ENCODE assay signal across 15 cellular contexts in the genomic region with DNA sequence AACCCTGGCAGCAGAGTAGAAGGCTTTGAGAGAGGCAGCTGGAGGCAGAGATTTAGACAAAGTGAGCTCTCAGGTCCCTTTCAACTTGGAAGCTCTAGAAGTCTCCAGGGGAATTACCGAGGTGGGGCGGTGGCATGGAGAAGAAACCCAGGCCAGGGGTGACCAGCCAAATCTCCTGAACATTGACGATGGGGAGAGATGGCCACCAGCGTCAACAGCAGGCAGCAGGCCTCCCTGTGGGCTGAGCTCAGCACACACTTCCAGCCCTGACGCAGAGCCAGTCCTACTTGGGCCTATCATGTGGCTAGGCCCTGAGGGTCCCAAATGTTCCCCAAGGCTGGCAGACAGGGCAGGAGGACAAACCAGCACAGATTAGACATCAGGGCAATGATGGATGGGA.
DNase-seq lines count a peak whose midpoint lies in the region; ATAC-seq and TF ChIP-seq lines count a peak whose summit lies in the region.
"Had no signal": no experiment of that assay in that cellular context is flagged by ENCODE, and none has a peak within 500 bp of the region (broad histone marks: within the 10 kb centered on the region; RNA-seq: fewer than 3 reads in every experiment).

No MANE protein-coding gene starts in this region.

- peaks cover 21% of the 10 kb centered on the region for H3K27me3 Mint-ChIP-seq in nephron (ENCODE audit: low read depth)
- H3K27me3 Mint-ChIP-seq: B cell had no signal

- POLR2A ChIA-PET in IMR-90 (lab: Charles Lee; ENCODE audit: unreplicated experiment) = no interaction called here

- TF ChIP-seq CTCF in IMR-90 (conservative IDR thresholded peaks at IDR 0.05; ENCODE audit: low read depth, low read length) (no peak), nephron (IDR thresholded peaks at IDR 0.05; ENCODE audit: unreplicated experiment in 3 of 3) (no peak)

- no peaks in the 10 kb centered on the region for H3K27me3 ChIP-seq in IMR-90 (ENCODE audit: control insufficient read depth, insufficient read depth, low read length)
- no peaks in the 10 kb centered on the region for H3K27me3 ChIP-seq in trophoblast cell (ENCODE audit: insufficient read depth, low read length)

- no peaks in the 10 kb centered on the region for H3K36me3 Mint-ChIP-seq in nephron (ENCODE audit: low read depth)
- H3K36me3 Mint-ChIP-seq: CD8-positive, alpha-beta memory T cell had no signal

- BruUV-seq in IMR-90 (replicated peaks; lab: Mats Ljungman, UMichigan) = no TSS peak

- H3K4me2 ChIP-seq in IMR-90 (ENCODE audit: low read depth, low read length) = no peak overlapping the region
- no peak overlapping the region for H3K4me2 ChIP-seq in trophoblast cell (ENCODE audit: low read length)
- H3K4me2 ChIP-seq: BLaER1 treated with 17β-estradiol and CSF1 and Interleukin-3, amounts not matched to agents 10 nM and 100 nM had no signal

- H2BK120ac ChIP-seq in IMR-90 (ENCODE audit: low read depth, low read length) = peak overlapping the region; percentile 34; the same call in 1 of the 2 replicates
- no peak overlapping the region for H2BK120ac ChIP-seq in trophoblast cell (ENCODE audit: insufficient read depth, low read length, poor library complexity)

- WGBS in IMR-90 (ENCODE audit: extremely low coverage in 2 of 2, insufficient read length in 1 of 2), 2 experiments = 85% methylated on average over 3 of the region's 5 CpGs; no CpG with 5 or more reads in 1 of the 2 experiments
- no CpG with 5 or more reads among the region's 5 CpGs for WGBS in trophoblast cell (ENCODE audit: extremely low coverage, insufficient coverage, insufficient read length)

- H4K8ac ChIP-seq in IMR-90 (ENCODE audit: low read depth in 2 of 2, low read length in 2 of 2) (no peak overlapping the region), trophoblast cell (ENCODE audit: low read depth, low read length) (no peak overlapping the region)

- TF ChIP-seq POLR2A in IMR-90 (IDR thresholded peaks at IDR 0.05; ENCODE audit: low read depth, low read length) = no peak

- no peak for TF ChIP-seq RAD21 in IMR-90 (IDR thresholded peaks at IDR 0.05; ENCODE audit: low read length)

- H3K36me3 ChIP-seq in IMR-90 (ENCODE audit: control insufficient read depth, insufficient read depth, low read length) (no peaks in the 10 kb centered on the region), trophoblast cell (ENCODE audit: control insufficient read depth in 1 of 2, insufficient read depth in 2 of 2, low read length in 2 of 2) (no peaks in the 10 kb centered on the region)
- H3K36me3 ChIP-seq: BLaER1 treated with 17β-estradiol and CSF1 and Interleukin-3, amounts not matched to agents 10 nM and 100 nM had no signal

- H4K20me1 ChIP-seq in IMR-90 (ENCODE audit: insufficient read depth, low read length) = no peaks in the 10 kb centered on the region; the same call in 1 of the 2 replicates
- H4K20me1 ChIP-seq: BLaER1 treated with 17β-estradiol and CSF1 and Interleukin-3, amounts not matched to agents 10 nM and 100 nM had no signal

- H3K4ac ChIP-seq in IMR-90 (ENCODE audit: low read depth, low read length) (no peak overlapping the region), trophoblast cell (ENCODE audit: low read depth, low read length) (no peak overlapping the region)

- CTCF ChIA-PET in IMR-90 (lab: Yijun Ruan, JAX) = no interaction called here

- H2AK5ac ChIP-seq in IMR-90 (ENCODE audit: low read depth, low read length) (0 out of 2 replicates have a peak overlapping the region, but pooled peaks have one; percentile 43), trophoblast cell (ENCODE audit: low read length) (no peak overlapping the region)

- H3K9me3 ChIP-seq in IMR-90 (ENCODE audit: control insufficient read depth, insufficient read depth, low read length) = no peaks in the 10 kb centered on the region
- no peaks in the 10 kb centered on the region for H3K9me3 ChIP-seq in trophoblast cell (ENCODE audit: insufficient read depth, low read depth, low read length)

- H3K4me1 ChIP-seq in IMR-90 (ENCODE audit: control insufficient read depth, insufficient read depth, low read length) = peaks cover 18% of the 10 kb centered on the region
- H3K4me1 ChIP-seq in trophoblast cell (ENCODE audit: control insufficient read depth in 1 of 2, insufficient read depth in 2 of 2, low read length in 2 of 2) = peaks cover 16 to 19% of the 10 kb centered on the region in 2 experiments

- H3K79me1 ChIP-seq in IMR-90 (ENCODE audit: low read depth in 1 of 2, low read length in 2 of 2) (no peaks in the 10 kb centered on the region), trophoblast cell (ENCODE audit: low read length) (peaks cover 12% of the 10 kb centered on the region)

- in situ Hi-C loops in IMR-90 (cut with MboI; ENCODE audit: low sequenced_read_pairs) = no loop called here

- H2BK5ac ChIP-seq in IMR-90 (ENCODE audit: low read depth, low read length, poor library complexity, severe bottlenecking) (no peak overlapping the region), trophoblast cell (ENCODE audit: low read depth, low read length, poor library complexity) (no peak overlapping the region)

- peaks cover 6% of the 10 kb centered on the region; the same call in 1 of the 2 replicates for H3K9me1 ChIP-seq in IMR-90 (ENCODE audit: insufficient read depth, low read length)

- DNase-seq in IMR-90 = no peak
- no peak for DNase-seq in NCI-H524 (lab: John Stamatoyannopoulos, UW)
- DNase-seq in trophoblast cell = no peak
- DNase-seq: CD8-positive, alpha-beta memory T cell; COR-L47; DMS153; DMS79; GDM1; GOT3; H9 had no signal

- no peak overlapping the region for H2AK9ac ChIP-seq in IMR-90 (replicated peaks; ENCODE audit: low read depth, low read length, poor library complexity)

- H2BK12ac ChIP-seq in trophoblast cell (ENCODE audit: low read length) = no peak overlapping the region

- H3K23ac ChIP-seq in IMR-90 (ENCODE audit: low read depth, low read length) = no peak overlapping the region
- H3K23ac ChIP-seq in trophoblast cell (ENCODE audit: low read length) = no peak overlapping the region

- no peak overlapping the region for H3K4me3 ChIP-seq in IMR-90 (ENCODE audit: insufficient read depth, low read depth, low read length)
- no peak overlapping the region for H3K4me3 ChIP-seq in trophoblast cell (ENCODE audit: low read depth, low read length)
- H3K4me3 ChIP-seq: BLaER1 treated with 17β-estradiol and CSF1 and Interleukin-3, amounts not matched to agents 10 nM and 100 nM had no signal

- H3K4me3 Mint-ChIP-seq in nephron = no peak overlapping the region
- H3K4me3 Mint-ChIP-seq: B cell; CD8-positive, alpha-beta memory T cell had no signal

- no peak overlapping the region for H3K14ac ChIP-seq in IMR-90 (replicated peaks; ENCODE audit: low read depth, low read length)
- H3K14ac ChIP-seq in trophoblast cell (ENCODE audit: low read length) = no peak overlapping the region

- no peak overlapping the region for H2BK15ac ChIP-seq in IMR-90 (ENCODE audit: low read depth, low read length)

- H3K27ac Mint-ChIP-seq in nephron = peak overlapping the region in 2 of 3 experiments; percentile 48 to 66
- H3K27ac Mint-ChIP-seq: B cell, H9 had no signal

- H3K56ac ChIP-seq in IMR-90 (ENCODE audit: extremely low read depth, insufficient read depth, low read length) = no peak overlapping the region

- intact Hi-C loops in IMR-90 (cut with micrococcal nuclease) = loop anchor here (2.0 kb wide), 1 partner anchor 357 kb away; no protein-coding TSS in a partner anchor

- no peak overlapping the region for H4K12ac ChIP-seq in trophoblast cell (ENCODE audit: low read depth, low read length)

- H2AFZ ChIP-seq in IMR-90 (replicated peaks; ENCODE audit: low read length, poor library complexity) (no peak overlapping the region), trophoblast cell (ENCODE audit: insufficient read depth, low read length, poor library complexity) (no peak overlapping the region)

- no peak overlapping the region for H2BK20ac ChIP-seq in IMR-90 (ENCODE audit: low read depth, low read length)

- H4K5ac ChIP-seq in IMR-90 (ENCODE audit: low read depth, low read length) = no peak overlapping the region

- H3K18ac ChIP-seq in IMR-90 (ENCODE audit: low read depth, low read length) (no peak overlapping the region), trophoblast cell (ENCODE audit: low read length) (no peak overlapping the region)

- H4K91ac ChIP-seq in IMR-90 (ENCODE audit: insufficient read depth, low read depth, low read length) (no peak overlapping the region), trophoblast cell (ENCODE audit: low read depth, low read length) (no peak overlapping the region)

- peaks cover 39% of the 10 kb centered on the region for H3K4me1 Mint-ChIP-seq in nephron
- H3K4me1 Mint-ChIP-seq: B cell; CD8-positive, alpha-beta memory T cell had no signal

- H3K9ac ChIP-seq in IMR-90 (ENCODE audit: low read depth, low read length) = no peak overlapping the region
- H3K9ac ChIP-seq in trophoblast cell (ENCODE audit: low read length) = no peak overlapping the region
- H3K9ac ChIP-seq: BLaER1 treated with 17β-estradiol and CSF1 and Interleukin-3, amounts not matched to agents 10 nM and 100 nM had no signal

- H3K9me3 Mint-ChIP-seq in nephron = peaks cover 10% of the 10 kb centered on the region
- H3K9me3 Mint-ChIP-seq: CD8-positive, alpha-beta memory T cell had no signal

- dilution Hi-C loops in IMR-90 (cut with HindIII; ENCODE audit: low sequenced_read_pairs, unreplicated experiment) = no loop called here

- H3K27ac ChIP-seq in IMR-90 (ENCODE audit: insufficient read depth, low read length) (no peak overlapping the region), cingulate gyrus (ENCODE audit: low read depth, low read length) (peak overlapping the region; percentile 29), trophoblast cell (ENCODE audit: low read depth, low read length) (no peak overlapping the region)
- H3K27ac ChIP-seq: BLaER1 treated with 17β-estradiol and CSF1 and Interleukin-3, amounts not matched to agents 10 nM and 100 nM had no signal

- ATAC-seq in IMR-90 (ENCODE audit: low read depth) = no peak
- ATAC-seq in GM19328 (IDR thresholded peaks at IDR 0.05; ENCODE audit: unreplicated experiment) = no peak

- H3K79me2 ChIP-seq in trophoblast cell (ENCODE audit: control insufficient read depth, insufficient read depth, low read length, poor library complexity) = no peaks in the 10 kb centered on the region

TF ChIP-seq in IMR-90, 13 proteins besides CTCF, POLR2A, EP300 and RAD21 (continues in another document):
- TF ChIP-seq RFX5 (IDR thresholded peaks at IDR 0.05; ENCODE audit: low read depth, low read length) (no peak), RCOR1 (IDR thresholded peaks at IDR 0.05; ENCODE audit: insufficient replicate concordance, low read length) (no peak), MAFK (IDR thresholded peaks at IDR 0.05; ENCODE audit: low read depth, low read length) (no peak)
- TF ChIP-seq, protein P1, sequence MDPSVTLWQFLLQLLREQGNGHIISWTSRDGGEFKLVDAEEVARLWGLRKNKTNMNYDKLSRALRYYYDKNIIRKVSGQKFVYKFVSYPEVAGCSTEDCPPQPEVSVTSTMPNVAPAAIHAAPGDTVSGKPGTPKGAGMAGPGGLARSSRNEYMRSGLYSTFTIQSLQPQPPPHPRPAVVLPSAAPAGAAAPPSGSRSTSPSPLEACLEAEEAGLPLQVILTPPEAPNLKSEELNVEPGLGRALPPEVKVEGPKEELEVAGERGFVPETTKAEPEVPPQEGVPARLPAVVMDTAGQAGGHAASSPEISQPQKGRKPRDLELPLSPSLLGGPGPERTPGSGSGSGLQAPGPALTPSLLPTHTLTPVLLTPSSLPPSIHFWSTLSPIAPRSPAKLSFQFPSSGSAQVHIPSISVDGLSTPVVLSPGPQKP (IDR thresholded peaks at IDR 0.05; ENCODE audit: borderline replicate concordance, low read depth, low read length) = no peak
